ENCODE assay signal across 8 cellular contexts in the genomic region with DNA sequence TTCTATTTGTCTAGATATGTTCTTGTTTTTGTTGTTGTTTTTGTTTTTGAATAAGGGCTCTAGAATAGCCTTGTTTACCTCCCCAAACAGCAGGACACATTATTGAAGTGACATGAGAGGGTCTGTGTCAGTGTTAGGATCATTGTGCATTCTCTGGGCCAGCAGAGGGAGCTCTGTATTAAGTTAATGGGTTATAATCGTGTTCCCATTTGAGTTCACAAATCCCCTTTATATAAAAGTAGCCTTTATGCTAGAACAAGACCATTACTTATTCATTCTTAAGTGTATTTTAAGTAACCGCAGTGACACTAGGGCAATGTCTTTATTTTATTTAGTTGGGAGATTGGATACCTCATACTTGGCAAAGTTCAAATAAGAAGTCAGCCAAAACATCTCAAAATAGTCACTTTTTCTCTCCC. TPM values are rescaled to one million over a fixed set of nuclear protein-coding genes. Genes with fewer than 3 reads are reported as not detected.
DNase-seq lines count a peak whose midpoint lies in the region; ATAC-seq, FAIRE-seq and TF ChIP-seq lines count a peak whose summit lies in the region.

No MANE protein-coding gene starts in this region.

- peak; percentile 84 for DNase-seq in EL
- DNase-seq in SK-N-MC (ENCODE audit: low read depth, low spot score) = peak; percentile 32
- no peak for DNase-seq in GM12878 (ENCODE audit: low read depth, low spot score)
- DNase-seq in hypothalamus (lab: John Stamatoyannopoulos, UW) = peak in 32 of 51 donors; percentile 1 to 83 (median 31)
- DNase-seq in spleen = no peak
- no peak for DNase-seq in GOT3 (lab: John Stamatoyannopoulos, UW)

- SMC1A ChIA-PET in GM12878 (lab: Charles Lee; ENCODE audit: uncharacterized antibody, unreplicated experiment) = interaction anchor here (0.8 to 2.8 kb wide), 13 partner anchors 9 to 100 kb away, joined by 3 to 18 read pairs (median 3); a partner anchor contains a TSS

- H3K9me3 ChIP-seq in Loucy (ENCODE audit: insufficient read depth, low read depth, low read length) = no peaks in the 10 kb centered on the region
- H3K9me3 ChIP-seq in SK-N-MC (ENCODE audit: low read depth, low read length) = no peaks in the 10 kb centered on the region
- H3K9me3 ChIP-seq in GM12878 (replicated peaks; ENCODE audit: control insufficient read depth, insufficient read depth, low read length) = no peaks in the 10 kb centered on the region
- H3K9me3 ChIP-seq in spleen = no peaks in the 10 kb centered on the region

- no peaks in the 10 kb centered on the region for H3K9me2 ChIP-seq in Loucy (replicated peaks; ENCODE audit: low read depth, low read length)

- intact Hi-C loops in GM12878 (cut with micrococcal nuclease; ENCODE audit: unreplicated experiment) (loop anchor here (5.0 kb wide), 1 partner anchor 86 kb away; no protein-coding TSS in a partner anchor), spleen (cut with DNase I; ENCODE audit: low total_unique reads) (no loop called here)

- H3F3A ChIP-seq in Loucy (ENCODE audit: low read depth) = no peaks in the 10 kb centered on the region

- FAIRE-seq in GM12878 (lab: Jason Lieb, UNC) = no peak

- POLR2A ChIA-PET in GM12878 (lab: Charles Lee) = interaction anchor here (0.7 kb wide), 2 partner anchors 10 to 58 kb away, joined by 3 read pairs; no protein-coding TSS in a partner anchor

- H3K27ac ChIP-seq in SK-N-MC (no peak overlapping the region), GM12878 (ENCODE audit: control insufficient read depth, insufficient read depth) (no peak overlapping the region), spleen (no peak overlapping the region)

- H2AFZ ChIP-seq in Loucy (ENCODE audit: low read length) = no peak overlapping the region
- no peak overlapping the region for H2AFZ ChIP-seq in GM12878 (ENCODE audit: control insufficient read depth, low read depth, low read length)

- in situ Hi-C loops in GM12878 (cut with MboI) = no loop called here

- H3K4me2 ChIP-seq in Loucy (ENCODE audit: low read depth, low read length, poor library complexity, severe bottlenecking) (no peak overlapping the region), GM12878 (ENCODE audit: control insufficient read depth, insufficient read depth) (no peak overlapping the region)

- no peak for TF ChIP-seq EP300 in GM12878 (IDR thresholded peaks at IDR 0.05; ENCODE audit: borderline replicate concordance in 1 of 2, control insufficient read depth in 1 of 2, low read depth in 2 of 2, low read length in 2 of 2)

- no peak overlapping the region for H3K4me3 ChIP-seq in Loucy (ENCODE audit: low read length, poor library complexity, severe bottlenecking)
- H3K4me3 ChIP-seq in SK-N-MC = no peak overlapping the region
- H3K4me3 ChIP-seq in GM12878 = no peak overlapping the region
- H3K4me3 ChIP-seq in spleen = no peak overlapping the region

- TF ChIP-seq CTCF in Loucy (conservative IDR thresholded peaks at IDR 0.05; ENCODE audit: low read length) (peak; percentile 89), GM12878 (IDR thresholded peaks at IDR 0.05 in 2 of 3, conservative IDR thresholded peaks at IDR 0.05 in 1 of 3; ENCODE audit: control insufficient read depth in 2 of 3, extremely low read depth in 1 of 3, insufficient read depth in 1 of 3, low read depth in 3 of 3, low read length in 3 of 3) (peak; percentile 55 to 64 (median 61)), spleen (IDR thresholded peaks at IDR 0.05 in 8 of 11, conservative IDR thresholded peaks at IDR 0.05 in 3 of 11) (peak; percentile 35 to 76 (median 63))

- H3K4me1 ChIP-seq in Loucy (ENCODE audit: insufficient read depth, low read length, poor library complexity, severe bottlenecking) (no peaks in the 10 kb centered on the region), GM12878 (ENCODE audit: control insufficient read depth, insufficient read depth, low read length) (no peaks in the 10 kb centered on the region), spleen (peaks cover 0 to 88% (median 9%) of the 10 kb centered on the region in 6 donors)

- peaks cover 4% of the 10 kb centered on the region for H4K20me1 ChIP-seq in Loucy (ENCODE audit: insufficient read depth, low read length, poor library complexity, severe bottlenecking)
- H4K20me1 ChIP-seq in GM12878 (ENCODE audit: control insufficient read depth, insufficient read depth) = 0 out of 2 replicates have a peak, but pooled peaks cover 3% of the 10 kb centered on the region

- H3K79me2 ChIP-seq in Loucy (ENCODE audit: insufficient read depth, low read length) = no peaks in the 10 kb centered on the region
- peaks cover 6% of the 10 kb centered on the region for H3K79me2 ChIP-seq in GM12878 (ENCODE audit: control insufficient read depth, insufficient read depth, low read length)

- CTCF ChIA-PET in GM12878 (lab: Yijun Ruan, JAX) = interaction anchor here (0.6 to 4.6 kb wide), 29 partner anchors 8 to 280 kb away, joined by 3 to 65 read pairs (median 5); no protein-coding TSS in a partner anchor

- H3K36me3 ChIP-seq in Loucy (ENCODE audit: insufficient read depth, low read length) (peaks cover 69% of the 10 kb centered on the region; the same call in 1 of the 2 replicates), SK-N-MC (ENCODE audit: insufficient read depth, low read length) (peaks cover 5% of the 10 kb centered on the region; the same call in 1 of the 2 replicates), GM12878 (ENCODE audit: control insufficient read depth in 2 of 2, insufficient read depth in 2 of 2, low read length in 1 of 2) (peaks cover 2 to 43% of the 10 kb centered on the region in 2 experiments), spleen (peaks cover 0 to 97% (median 55%) of the 10 kb centered on the region in 6 donors)

- WGBS in GM12878 (ENCODE audit: insufficient coverage, insufficient replicate concordance, low lambda C conversion rate, missing lambda C conversion rate) = 50% methylated on average over 2 of the region's 2 CpGs
- 28 to 39% (median 33%) methylated on average over 2 of the region's 2 CpGs for WGBS in spleen, 5 donors

- H3K9ac ChIP-seq in Loucy (ENCODE audit: low read depth, low read length, poor library complexity, severe bottlenecking) (no peak overlapping the region), SK-N-MC (ENCODE audit: insufficient read length) (no peak overlapping the region), GM12878 (ENCODE audit: control insufficient read depth, insufficient read depth, low read length) (no peak overlapping the region)

- H3K27me3 ChIP-seq in Loucy (ENCODE audit: insufficient read depth, low read length, poor library complexity, severe bottlenecking) (no peaks in the 10 kb centered on the region), GM12878 (replicated peaks in 1 of 2; ENCODE audit: control insufficient read depth in 2 of 2, insufficient read depth in 2 of 2, low read length in 1 of 2) (no peaks in the 10 kb centered on the region), spleen (replicated peaks in 1 of 7) (no peaks in the 10 kb centered on the region)

- BruUV-seq in GM12878 (replicated peaks; lab: Mats Ljungman, UMichigan) = no TSS peak

- peak; percentile 79 for ATAC-seq in GM12878
- ATAC-seq in GM18870 (IDR thresholded peaks at IDR 0.05; ENCODE audit: unreplicated experiment) = no peak

- RAD21 ChIA-PET in GM12878 (lab: Charles Lee; ENCODE audit: unreplicated experiment) = interaction anchor here (1.2 to 3.5 kb wide), 3 partner anchors 9 to 101 kb away, joined by 3 to 28 read pairs (median 6); no protein-coding TSS in a partner anchor

- TF ChIP-seq POLR2A in GM12878 (IDR thresholded peaks at IDR 0.05; ENCODE audit: low read depth, low read length) = no peak
- no peak for TF ChIP-seq POLR2A in spleen (IDR thresholded peaks at IDR 0.05)

- peak; percentile 67 for TF ChIP-seq RAD21 in GM12878 (IDR thresholded peaks at IDR 0.05; ENCODE audit: insufficient read depth, low read depth, low read length)

TF ChIP-seq in GM12878, 131 proteins besides CTCF, POLR2A, EP300 and RAD21 (continues in another document):
- TF ChIP-seq GATAD2B (conservative IDR thresholded peaks at IDR 0.05; ENCODE audit: low read depth) = no peak

RNA-seq across cellular contexts. Expression of a gene that starts 44.8 kb away (rescaled TPM):
- total RNA-seq in GM12878 (2013; cell fraction: nucleolus; rRNA removed) = 387 TPM in 2 replicates
- total RNA-seq in GM12878 (2014; rRNA removed) (86.8 and 97.8 TPM in 2 replicates), GM12878 (2014; rRNA removed; fragmentation: Illumina TruSeq; extraction: Trizol) (107 and 108 TPM in 2 replicates), GM12878 (2021) (96.2 and 101 TPM in 2 replicates), spleen (100 to 1,000 TPM; 115 to 241 (median 130) TPM)
- polyA plus RNA-seq in GM12878 (2011; ENCODE audit: low read depth) = 32.8 TPM
- polyA plus RNA-seq in GM12878 (2011; rRNA removed) (92.6 and 122 TPM in 2 replicates), GM12878 (2014; fragmentation: Illumina TruSeq; extraction: Trizol) (84.9 and 101 TPM in 2 replicates), GM12878 (2014; fragmentation: Nextera tagmentation; extraction: Ambion mirVana) (10 to 100 TPM; 24.0 to 51.4 TPM), GM12878 (2014; rRNA removed) (59.8 and 68.0 TPM in 2 replicates), GM12878 (2016; fragmentation: Nextera tagmentation; extraction: Ambion mirVana) (100 to 1,000 TPM; 123 to 135 TPM), spleen (10 to 100 TPM; 19.0 to 26.5 (median 19.7) TPM)
- polyA plus RNA-seq in GM12878 (2011; cell fraction: cytosol; rRNA removed) = 38.8 and 43.9 TPM in 2 replicates
- 60.6 and 66.6 TPM in 2 replicates for polyA plus RNA-seq in GM12878 (2011; cell fraction: nucleus; rRNA removed)
- polyA plus RNA-seq in GM12878 (2012) = 42.9 and 43.0 TPM in 2 replicates
- polyA minus RNA-seq in GM12878 (2011; rRNA and poly(A)+ RNA removed) = 96.0 and 117 TPM in 2 replicates
- polyA minus RNA-seq in GM12878 (2011; cell fraction: cytosol; rRNA and poly(A)+ RNA removed) = 34.5 and 39.4 TPM in 2 replicates
- polyA minus RNA-seq in GM12878 (2011; cell fraction: nucleus; rRNA and poly(A)+ RNA removed) = 77.5 and 137 TPM in 2 replicates

RNA-seq across cellular contexts. Expression of a gene that starts 50.9 kb away (rescaled TPM):
- total RNA-seq in GM12878 (2013; cell fraction: nucleolus; rRNA removed) = 9.2 and 10.5 TPM in 2 replicates
- total RNA-seq in GM12878 (2014; rRNA removed) (47.3 and 49.1 TPM in 2 replicates), GM12878 (2014; rRNA removed; fragmentation: Illumina TruSeq; extraction: Trizol) (27.2 and 28.3 TPM in 2 replicates), GM12878 (2021) (37.1 and 37.9 TPM in 2 replicates), spleen (10 to 100 TPM; 11.6 to 18.0 (median 15.5) TPM)
- polyA plus RNA-seq in GM12878 (2011; ENCODE audit: low read depth) = 22.6 TPM
- polyA plus RNA-seq in GM12878 (2011; rRNA removed) (30.0 and 44.0 TPM in 2 replicates), GM12878 (2014; fragmentation: Illumina TruSeq; extraction: Trizol) (42.1 and 53.7 TPM in 2 replicates), GM12878 (2014; fragmentation: Nextera tagmentation; extraction: Ambion mirVana) (10 to 100 TPM; 14.0 to 24.5 TPM), GM12878 (2014; rRNA removed) (43.7 and 43.8 TPM in 2 replicates), GM12878 (2016; fragmentation: Nextera tagmentation; extraction: Ambion mirVana) (10 to 100 TPM; 68.2 to 73.8 TPM), spleen (10 to 100 TPM; 13.6 to 19.4 (median 18.4) TPM)
- 57.5 and 58.8 TPM in 2 replicates for polyA plus RNA-seq in GM12878 (2011; cell fraction: cytosol; rRNA removed)
- polyA plus RNA-seq in GM12878 (2011; cell fraction: nucleus; rRNA removed) = 29.4 and 38.0 TPM in 2 replicates
- polyA plus RNA-seq in GM12878 (2012) = 22.4 and 28.4 TPM in 2 replicates
- polyA minus RNA-seq in GM12878 (2011; rRNA and poly(A)+ RNA removed) = 29.0 and 32.2 TPM in 2 replicates
- 9.2 and 9.6 TPM in 2 replicates for polyA minus RNA-seq in GM12878 (2011; cell fraction: cytosol; rRNA and poly(A)+ RNA removed)
- 5.3 and 6.7 TPM in 2 replicates for polyA minus RNA-seq in GM12878 (2011; cell fraction: nucleus; rRNA and poly(A)+ RNA removed)

Comparison
In these comparisons a context has a peak if more than half of its experiments do, and no peak if none do; other contexts are left out.
1. DNase-seq: peak in EL (single experiment), SK-N-MC (single experiment) and hypothalamus (32 of 51); none in GM12878 (single experiment), spleen (single experiment) and GOT3 (single experiment).
2. Peak in every context shown above with its lines, with median percentiles within 50 percentile points of each other: CTCF ChIP-seq.